17 cellular contexts compared by ENCODE assay signal in the genomic region with DNA sequence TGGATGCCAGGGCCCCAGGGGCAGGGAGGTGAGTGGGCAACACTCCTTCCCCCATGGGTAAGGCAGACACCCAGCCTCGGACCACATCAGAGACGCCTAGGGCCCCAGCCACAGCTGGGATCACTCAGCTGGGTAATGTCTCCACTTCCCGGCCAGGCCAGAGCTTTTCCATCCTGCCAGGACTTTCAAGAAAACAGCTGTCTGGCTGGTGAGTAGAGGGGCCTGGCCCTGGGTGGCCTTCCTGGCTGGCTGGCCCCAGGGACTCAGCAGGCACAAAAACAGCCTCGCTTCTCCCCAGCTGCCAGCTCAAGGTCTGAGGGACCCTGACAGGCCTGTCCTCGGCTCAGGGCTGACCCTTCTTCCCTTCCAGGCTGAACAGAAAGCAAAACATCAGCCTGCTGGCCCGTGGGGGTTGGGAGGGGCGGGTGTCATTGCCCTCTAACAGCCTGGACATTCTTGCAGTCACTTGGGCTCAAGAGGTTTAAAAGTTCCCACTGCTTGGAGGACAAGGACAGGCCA. TPM values are rescaled to one million over a fixed set of nuclear protein-coding genes. Genes with fewer than 3 reads are reported as not detected.
DNase-seq lines count a peak whose midpoint lies in the region; ATAC-seq and TF ChIP-seq lines count a peak whose summit lies in the region.
"Had no signal": no experiment of that assay in that cellular context is flagged by ENCODE, and none has a peak within 500 bp of the region (broad histone marks: within the 10 kb centered on the region; RNA-seq: fewer than 3 reads in every experiment).

No MANE protein-coding gene starts in this region.

- WGBS in SK-N-SH (ENCODE audit: low lambda C conversion rate) = 18% methylated on average over 3 of the region's 7 CpGs
- 32 to 50% (median 38%) methylated on average over 6 to 7 of the region's 7 CpGs for WGBS in heart left ventricle, 4 donors
- WGBS in upper lobe of left lung, 2 donors = 30 to 55% methylated on average over 2 to 6 of the region's 7 CpGs

- 0 out of 2 replicates have a peak, but pooled peaks have one; percentile 12 for TF ChIP-seq RAD21 in SK-N-SH (IDR thresholded peaks at IDR 0.05; ENCODE audit: low read length)

- no peaks in the 10 kb centered on the region for H3K27me3 ChIP-seq in SK-N-SH (ENCODE audit: insufficient read depth)
- H3K27me3 ChIP-seq in heart left ventricle = peaks cover 0 to 17% (median 0%) of the 10 kb centered on the region in 9 donors
- H3K27me3 ChIP-seq in upper lobe of left lung = no peaks in the 10 kb centered on the region

- H3K27me3 Mint-ChIP-seq in nephron progenitor cell (ENCODE audit: low read depth, poor library complexity) = peaks cover 14% of the 10 kb centered on the region

- ATAC-seq in heart left ventricle (peak; percentile 51 to 79 (median 67)), upper lobe of left lung (ENCODE audit: low FRiP score in 2 of 2) (peak in 1 of 2 donors; percentile 47), GM19397 (IDR thresholded peaks at IDR 0.05; ENCODE audit: unreplicated experiment) (no peak), GM21367 (IDR thresholded peaks at IDR 0.05; ENCODE audit: unreplicated experiment) (no peak)
- ATAC-seq: esophagus mucosa; stimulated activated naive B cell treated with anti-CD40 and anti-IgM and Interleukin-4, amounts not matched to agents 10 μg/mL and 1 μg/mL and 100 μg/mL, for 72 hours had no signal

- no peak overlapping the region for H3K9ac ChIP-seq in SK-N-SH

- no peak overlapping the region for H3K4me2 ChIP-seq in SK-N-SH

- H3K79me2 ChIP-seq in SK-N-SH (ENCODE audit: insufficient read depth) = no peaks in the 10 kb centered on the region

- H3K4me1 ChIP-seq in SK-N-SH (ENCODE audit: control insufficient read depth in 1 of 2, insufficient read depth in 2 of 2, low read depth in 1 of 2, low read length in 1 of 2) (peaks cover 0 to 17% of the 10 kb centered on the region in 2 experiments; a peak in 1 of 4 replicates), heart left ventricle (peaks cover 0 to 15% (median 0%) of the 10 kb centered on the region in 12 donors), upper lobe of left lung (peaks cover 0 to 22% (median 9%) of the 10 kb centered on the region in 4 donors)

- no peaks in the 10 kb centered on the region for H3K36me3 Mint-ChIP-seq in nephron progenitor cell (ENCODE audit: low read depth)
- H3K36me3 Mint-ChIP-seq: stimulated activated naive B cell treated with anti-CD40 and anti-IgM and Interleukin-4, amounts not matched to agents 10 μg/mL and 1 μg/mL and 100 μg/mL, for 72 hours had no signal

- peaks cover 40% of the 10 kb centered on the region for H3K4me1 Mint-ChIP-seq in nephron progenitor cell
- H3K4me1 Mint-ChIP-seq: stimulated activated naive B cell treated with anti-CD40 and anti-IgM and Interleukin-4, amounts not matched to agents 10 μg/mL and 1 μg/mL and 100 μg/mL, for 72 hours had no signal

- DNase-seq in SK-N-SH = peak; percentile 90
- DNase-seq in heart left ventricle = peak; percentile 64 to 81 (median 66)
- peak; percentile 38 for DNase-seq in nephron progenitor cell
- DNase-seq in upper lobe of left lung = peak; percentile 36 to 70
- DNase-seq in EL = no peak
- no peak for DNase-seq in activated naive CD4-positive, alpha-beta T cell (lab: John Stamatoyannopoulos, UW)
- DNase-seq: activated CD4-positive, alpha-beta T cell treated with anti-CD3 and anti-CD28 coated beads, Interleukin-2, amount 50 U/mL, for 4 hours; activated gamma-delta T cell treated with Interleukin-2 at 50 U/mL for 16 hours; cerebellar nuclear complex; COR-L47; occipital lobe; stimulated activated CD4-positive, alpha-beta T cell treated with anti-CD3 and anti-CD28 coated beads, Interleukin-4, amount 100 ng/mL, for 1 hour; stimulated activated naive B cell treated with anti-CD40 and anti-IgM and Interleukin-4, amounts not matched to agents 10 μg/mL and 1 μg/mL and 100 μg/mL, for 72 hours had no signal

- no peak for TF ChIP-seq POLR2A in heart left ventricle (IDR thresholded peaks at IDR 0.05)
- TF ChIP-seq POLR2A in upper lobe of left lung (IDR thresholded peaks at IDR 0.05) = no peak

- H3F3A ChIP-seq in SK-N-SH (replicated peaks; ENCODE audit: insufficient read depth) = no peaks in the 10 kb centered on the region

- no peak overlapping the region for H3K4me3 Mint-ChIP-seq in nephron progenitor cell
- H3K4me3 Mint-ChIP-seq: stimulated activated naive B cell treated with anti-CD40 and anti-IgM and Interleukin-4, amounts not matched to agents 10 μg/mL and 1 μg/mL and 100 μg/mL, for 72 hours; T-helper 1 cell treated with Interleukin-12 subunit alpha and Interleukin-12 subunit beta and Interleukin-4 antibody, amounts not matched to agents 30 μg/mL and 1 μg/mL, for 36 hours had no signal

- no peak for TF ChIP-seq CTCF in SK-N-SH (IDR thresholded peaks at IDR 0.05)
- no peak for TF ChIP-seq CTCF in heart left ventricle (IDR thresholded peaks at IDR 0.05)
- TF ChIP-seq CTCF in nephron progenitor cell (IDR thresholded peaks at IDR 0.05) = no peak
- TF ChIP-seq CTCF in upper lobe of left lung (IDR thresholded peaks at IDR 0.05) = no peak

- H4K20me1 ChIP-seq in SK-N-SH (ENCODE audit: insufficient read depth) = no peaks in the 10 kb centered on the region

- H3K9me3 Mint-ChIP-seq in nephron progenitor cell = no peaks in the 10 kb centered on the region
- H3K9me3 Mint-ChIP-seq: T-helper 1 cell treated with Interleukin-12 subunit alpha and Interleukin-12 subunit beta and Interleukin-4 antibody, amounts not matched to agents 30 μg/mL and 1 μg/mL, for 36 hours had no signal

- H2AFZ ChIP-seq in SK-N-SH (ENCODE audit: low read depth) = no peak overlapping the region

- no peak overlapping the region for H3K27ac Mint-ChIP-seq in nephron progenitor cell
- H3K27ac Mint-ChIP-seq: stimulated activated naive B cell treated with anti-CD40 and anti-IgM and Interleukin-4, amounts not matched to agents 10 μg/mL and 1 μg/mL and 100 μg/mL, for 72 hours; T-helper 1 cell treated with Interleukin-12 subunit alpha and Interleukin-12 subunit beta and Interleukin-4 antibody, amounts not matched to agents 30 μg/mL and 1 μg/mL, for 36 hours had no signal

- CTCF ChIA-PET in SK-N-SH (lab: Yijun Ruan, JAX) = interaction anchor here (0.9 to 3.4 kb wide), 6 partner anchors 9 to 140 kb away, joined by 3 to 20 read pairs (median 4); no protein-coding TSS in a partner anchor

- H3K9me3 ChIP-seq in SK-N-SH = no peaks in the 10 kb centered on the region
- H3K9me3 ChIP-seq in heart left ventricle = no peaks in the 10 kb centered on the region
- H3K9me3 ChIP-seq in upper lobe of left lung = no peaks in the 10 kb centered on the region

- no peaks in the 10 kb centered on the region for H3K9me2 ChIP-seq in SK-N-SH

- intact Hi-C loops in heart left ventricle (cut with DNase I) = loop anchor here in 2 of 10 donors (10.0 kb wide), 3 partner anchors 78 to 232 kb away; no protein-coding TSS in a partner anchor

- no peak overlapping the region for H3K4me3 ChIP-seq in SK-N-SH (ENCODE audit: low read depth in 2 of 2, low read length in 1 of 2)
- peak overlapping the region in 4 of 12 donors; percentile 7 to 24 (median 11) for H3K4me3 ChIP-seq in heart left ventricle
- no peak overlapping the region for H3K4me3 ChIP-seq in upper lobe of left lung

- peak overlapping the region in 1 of 2 experiments; percentile 90; a peak in 2 of 4 replicates for H3K27ac ChIP-seq in SK-N-SH (ENCODE audit: low read depth in 2 of 2, low read length in 1 of 2)
- H3K27ac ChIP-seq in heart left ventricle = peak overlapping the region; percentile 31 to 82 (median 62)
- peak overlapping the region; percentile 50 to 77 (median 69) for H3K27ac ChIP-seq in upper lobe of left lung

- POLR2A ChIA-PET in SK-N-SH (lab: Yijun Ruan, JAX) = interaction anchor here (1.4 kb wide), 1 partner anchor 14 kb away, joined by 4 read pairs; no protein-coding TSS in a partner anchor

- H3K36me3 ChIP-seq in SK-N-SH (replicated peaks in 1 of 2; ENCODE audit: control insufficient read depth in 1 of 2, insufficient read depth in 2 of 2, low read length in 1 of 2) (no peaks in the 10 kb centered on the region), heart left ventricle (no peaks in the 10 kb centered on the region), upper lobe of left lung (no peaks in the 10 kb centered on the region)

- TF ChIP-seq EP300 in SK-N-SH (IDR thresholded peaks at IDR 0.05; ENCODE audit: borderline replicate concordance in 1 of 2, low read depth in 1 of 2, low read length in 1 of 2) = no peak
- TF ChIP-seq EP300 in upper lobe of left lung (IDR thresholded peaks at IDR 0.05) = peak in 3 of 4 donors; percentile 21 to 40 (median 35)

TF ChIP-seq in SK-N-SH, 30 proteins besides CTCF, POLR2A, EP300 and RAD21 (continues in another document):
- TF ChIP-seq, protein P1, sequence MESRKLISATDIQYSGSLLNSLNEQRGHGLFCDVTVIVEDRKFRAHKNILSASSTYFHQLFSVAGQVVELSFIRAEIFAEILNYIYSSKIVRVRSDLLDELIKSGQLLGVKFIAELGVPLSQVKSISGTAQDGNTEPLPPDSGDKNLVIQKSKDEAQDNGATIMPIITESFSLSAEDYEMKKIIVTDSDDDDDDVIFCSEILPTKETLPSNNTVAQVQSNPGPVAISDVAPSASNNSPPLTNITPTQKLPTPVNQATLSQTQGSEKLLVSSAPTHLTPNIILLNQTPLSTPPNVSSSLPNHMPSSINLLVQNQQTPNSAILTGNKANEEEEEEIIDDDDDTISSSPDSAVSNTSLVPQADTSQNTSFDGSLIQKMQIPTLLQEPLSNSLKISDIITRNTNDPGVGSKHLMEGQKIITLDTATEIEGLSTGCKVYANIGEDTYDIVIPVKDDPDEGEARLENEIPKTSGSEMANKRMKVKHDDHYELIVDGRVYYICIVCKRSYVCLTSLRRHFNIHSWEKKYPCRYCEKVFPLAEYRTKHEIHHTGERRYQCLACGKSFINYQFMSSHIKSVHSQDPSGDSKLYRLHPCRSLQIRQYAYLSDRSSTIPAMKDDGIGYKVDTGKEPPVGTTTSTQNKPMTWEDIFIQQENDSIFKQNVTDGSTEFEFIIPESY (IDR thresholded peaks at IDR 0.05; ENCODE audit: borderline replicate concordance, low read depth) = no peak
- TF ChIP-seq POLR2AphosphoS5 (IDR thresholded peaks at IDR 0.05; ENCODE audit: low read depth, low read length) (no peak), FOSL2 (IDR thresholded peaks at IDR 0.05; ENCODE audit: borderline replicate concordance, low read depth) (no peak), MXI1 (IDR thresholded peaks at IDR 0.05; ENCODE audit: low read depth, low read length) (peak; percentile 40; the same call in 1 of the 2 replicates), NFIC (IDR thresholded peaks at IDR 0.05; ENCODE audit: borderline replicate concordance) (no peak), FOXM1 (IDR thresholded peaks at IDR 0.05; ENCODE audit: low read depth) (no peak), FOXJ3 (CRISPR knock-in tag; IDR thresholded peaks at IDR 0.05) (no peak), RCOR1 (IDR thresholded peaks at IDR 0.05; ENCODE audit: low read length) (peak; percentile 55), TAF1 (IDR thresholded peaks at IDR 0.05; ENCODE audit: borderline replicate concordance, low read depth, low read length) (no peak)

RNA-seq across cellular contexts. Expression of a gene that starts 45.3 kb away (rescaled TPM):
- 0.25 and 0.26 TPM in 2 replicates for polyA plus RNA-seq in SK-N-SH (2012; rRNA removed)
- 0.19 and 0.66 TPM in 2 replicates for polyA plus RNA-seq in SK-N-SH (2012; cell fraction: cytosol; rRNA removed)
- polyA plus RNA-seq in SK-N-SH (2012; cell fraction: nucleus; rRNA removed) = 0.15 and 0.20 TPM in 2 replicates
- under 1 TPM in 3 of 9 donors, not detected in 6; 0.12 to 0.58 (median 0.29) TPM for total RNA-seq in heart left ventricle
- polyA plus RNA-seq in heart left ventricle = under 1 TPM in 1 of 2 donors, not detected in 1; 0.03 TPM
- under 1 TPM in 1 of 6 donors, not detected in 5; 0.24 TPM for total RNA-seq in upper lobe of left lung

Comparison
In these comparisons a context has a peak if more than half of its experiments do, and no peak if none do; other contexts are left out.
1. DNase-seq: peak in SK-N-SH (single experiment), heart left ventricle (5 of 5), nephron progenitor cell (single experiment) and upper lobe of left lung (2 of 2); none in EL (single experiment) and activated naive CD4-positive, alpha-beta T cell (0 of 4).
2. ATAC-seq: peak in heart left ventricle (4 of 4); none in GM19397 (single experiment) and GM21367 (single experiment).